In genomic region chr4:7506119-7506518, GRCh38 we compare ENCODE assay signal across 27 cellular contexts.
DNase-seq lines count a peak whose midpoint lies in the region; ATAC-seq and TF ChIP-seq lines count a peak whose summit lies in the region.
"Had no signal": no experiment of that assay in that cellular context is flagged by ENCODE, and none has a peak within 500 bp of the region (broad histone marks: within the 10 kb centered on the region; RNA-seq: fewer than 3 reads in every experiment).

No MANE protein-coding gene starts in this region.

- H3K4me3 Mint-ChIP-seq in brain, result peak overlapping the region in 1 of 5 experiments; percentile 49
- H3K4me3 Mint-ChIP-seq in mesothelial cell of epicardium, result no peak overlapping the region
- H3K4me3 Mint-ChIP-seq: activated CD4-positive, alpha-beta T cell treated with anti-CD3 and anti-CD28 coated beads for 36 hours; activated CD8-positive, alpha-beta T cell treated with anti-CD3 and anti-CD28 coated beads for 36 hours; activated naive CD4-positive, alpha-beta T cell treated with anti-CD3 and anti-CD28 coated beads for 36 hours; activated T-helper 1 cell treated with anti-CD3 and anti-CD28 coated beads, Interleukin-12 subunit alpha, Interleukin-12 subunit beta, Interleukin-2, Interleukin-4 antibody, amounts not matched to agents 30 ng/mL and 10 ng/mL and 1 ng/mL, durations not matched to agents 14 hours and 24 hours and 36 hours; memory B cell; neural crest cell; stimulated activated naive CD8-positive, alpha-beta T cell treated with anti-CD3 and anti-CD28 coated beads, Interleukin-15, amount 100 ng/mL, for 72 hours; T-helper 2 cell treated with Interferon-gamma antibody and Interleukin-4, amounts not matched to agents 5 μg/mL and 100 μg/mL, for 36 hours had no signal

- H3K27ac Mint-ChIP-seq in brain (peak overlapping the region in 4 of 5 experiments; percentile 41 to 75 (median 64)), mesothelial cell of epicardium (no peak overlapping the region)
- H3K27ac Mint-ChIP-seq: activated CD4-positive, alpha-beta T cell treated with anti-CD3 and anti-CD28 coated beads for 36 hours; activated CD8-positive, alpha-beta T cell treated with anti-CD3 and anti-CD28 coated beads for 36 hours; activated naive CD4-positive, alpha-beta T cell treated with anti-CD3 and anti-CD28 coated beads for 36 hours; activated T-helper 1 cell treated with anti-CD3 and anti-CD28 coated beads, Interleukin-12 subunit alpha, Interleukin-12 subunit beta, Interleukin-2, Interleukin-4 antibody, amounts not matched to agents 30 ng/mL and 10 ng/mL and 1 ng/mL, durations not matched to agents 14 hours and 24 hours and 36 hours; memory B cell; stimulated activated naive CD8-positive, alpha-beta T cell treated with anti-CD3 and anti-CD28 coated beads, Interleukin-15, amount 100 ng/mL, for 72 hours; T-helper 2 cell treated with Interferon-gamma antibody and Interleukin-4, amounts not matched to agents 5 μg/mL and 100 μg/mL, for 36 hours had no signal

- no peak for ATAC-seq in GM21529 (IDR thresholded peaks at IDR 0.05; ENCODE audit: unreplicated experiment)
- ATAC-seq: activated CD4-positive, alpha-beta T cell treated with anti-CD3 and anti-CD28 coated beads for 36 hours; activated CD8-positive, alpha-beta T cell treated with anti-CD3 and anti-CD28 coated beads for 36 hours; right cardiac atrium; stimulated activated naive CD8-positive, alpha-beta T cell treated with anti-CD3 and anti-CD28 coated beads, Interleukin-15, amount 100 ng/mL, for 72 hours had no signal

- DNase-seq in NCI-H2081 (lab: John Stamatoyannopoulos, UW) (peak; percentile 33 to 71), NCI-H2081 treated with DMSO at 0.1 percent for 48 hours (lab: John Stamatoyannopoulos, UW) (no peak), NCI-H446 treated with DMSO at 0.1 percent for 48 hours (lab: John Stamatoyannopoulos, UW) (peak; percentile 1), putamen (ENCODE audit: low spot score) (peak; percentile 47), epidermal melanocyte (ENCODE audit: insufficient read length, low spot score) (no peak), mesothelial cell of epicardium (ENCODE audit: low spot score in 2 of 2, unreplicated experiment in 2 of 2) (no peak)
- DNase-seq: activated CD4-positive, alpha-beta T cell treated with anti-CD3 and anti-CD28 coated beads for 36 hours; activated CD8-positive, alpha-beta memory T cell treated with anti-CD3 and anti-CD28 coated beads, Interleukin-2, amount 50 U/mL, for 48 hours; activated CD8-positive, alpha-beta T cell treated with anti-CD3 and anti-CD28 coated beads for 36 hours; activated naive CD4-positive, alpha-beta T cell treated with anti-CD3 and anti-CD28 coated beads for 36 hours; AML-193; HCEC 1CT; KG1; MM.1S; NCI-H1417; NCI-H524; right cardiac atrium; SIG-M5; spleen; stimulated activated CD8-positive, alpha-beta memory T cell treated with anti-CD3 and anti-CD28 coated beads, Interleukin-4, amount 100 ng/mL, for 48 hours; stimulated activated naive CD8-positive, alpha-beta T cell treated with anti-CD3 and anti-CD28 coated beads, Interleukin-15, amount 100 ng/mL, for 72 hours had no signal

- H3K36me3 Mint-ChIP-seq in brain (no peaks in the 10 kb centered on the region), mesothelial cell of epicardium (no peaks in the 10 kb centered on the region)
- H3K36me3 Mint-ChIP-seq: memory B cell had no signal

- H3K4me1 Mint-ChIP-seq in brain (peaks cover 94% of the 10 kb centered on the region), mesothelial cell of epicardium (peaks cover 5% of the 10 kb centered on the region)
- H3K4me1 Mint-ChIP-seq: activated CD4-positive, alpha-beta T cell treated with anti-CD3 and anti-CD28 coated beads for 36 hours; memory B cell; stimulated activated naive CD8-positive, alpha-beta T cell treated with anti-CD3 and anti-CD28 coated beads, Interleukin-15, amount 100 ng/mL, for 72 hours had no signal

- H3K9me3 Mint-ChIP-seq in brain (peaks cover 0 to 4% (median 0%) of the 10 kb centered on the region in 5 experiments), mesothelial cell of epicardium (no peaks in the 10 kb centered on the region)
- H3K9me3 Mint-ChIP-seq: activated CD8-positive, alpha-beta T cell treated with anti-CD3 and anti-CD28 coated beads for 36 hours; activated naive CD4-positive, alpha-beta T cell treated with anti-CD3 and anti-CD28 coated beads for 36 hours; activated T-helper 1 cell treated with anti-CD3 and anti-CD28 coated beads, Interleukin-12 subunit alpha, Interleukin-12 subunit beta, Interleukin-2, Interleukin-4 antibody, amounts not matched to agents 30 ng/mL and 10 ng/mL and 1 ng/mL, durations not matched to agents 14 hours and 24 hours and 36 hours; neural crest cell; stimulated activated naive CD8-positive, alpha-beta T cell treated with anti-CD3 and anti-CD28 coated beads, Interleukin-15, amount 100 ng/mL, for 72 hours; T-helper 2 cell treated with Interferon-gamma antibody and Interleukin-4, amounts not matched to agents 5 μg/mL and 100 μg/mL, for 36 hours had no signal

- peaks cover 10% of the 10 kb centered on the region for H3K27me3 Mint-ChIP-seq in brain
- peaks cover 14% of the 10 kb centered on the region for H3K27me3 Mint-ChIP-seq in mesothelial cell of epicardium (ENCODE audit: low read depth)

- TF ChIP-seq CTCF in brain (conservative IDR thresholded peaks at IDR 0.05) (no peak), mesothelial cell of epicardium (IDR thresholded peaks at IDR 0.05; ENCODE audit: unreplicated experiment) (no peak)

Comparison
In these comparisons a context has a peak if more than half of its experiments do, and no peak if none do; other contexts are left out.
1. DNase-seq: peak in NCI-H2081 (2 of 2), NCI-H446 treated with DMSO at 0.1 percent for 48 hours (single experiment) and putamen (single experiment); none in NCI-H2081 treated with DMSO at 0.1 percent for 48 hours (single experiment), epidermal melanocyte (single experiment) and mesothelial cell of epicardium (0 of 2).